ENCODE assay signal across 8 cellular contexts in the genomic region with DNA sequence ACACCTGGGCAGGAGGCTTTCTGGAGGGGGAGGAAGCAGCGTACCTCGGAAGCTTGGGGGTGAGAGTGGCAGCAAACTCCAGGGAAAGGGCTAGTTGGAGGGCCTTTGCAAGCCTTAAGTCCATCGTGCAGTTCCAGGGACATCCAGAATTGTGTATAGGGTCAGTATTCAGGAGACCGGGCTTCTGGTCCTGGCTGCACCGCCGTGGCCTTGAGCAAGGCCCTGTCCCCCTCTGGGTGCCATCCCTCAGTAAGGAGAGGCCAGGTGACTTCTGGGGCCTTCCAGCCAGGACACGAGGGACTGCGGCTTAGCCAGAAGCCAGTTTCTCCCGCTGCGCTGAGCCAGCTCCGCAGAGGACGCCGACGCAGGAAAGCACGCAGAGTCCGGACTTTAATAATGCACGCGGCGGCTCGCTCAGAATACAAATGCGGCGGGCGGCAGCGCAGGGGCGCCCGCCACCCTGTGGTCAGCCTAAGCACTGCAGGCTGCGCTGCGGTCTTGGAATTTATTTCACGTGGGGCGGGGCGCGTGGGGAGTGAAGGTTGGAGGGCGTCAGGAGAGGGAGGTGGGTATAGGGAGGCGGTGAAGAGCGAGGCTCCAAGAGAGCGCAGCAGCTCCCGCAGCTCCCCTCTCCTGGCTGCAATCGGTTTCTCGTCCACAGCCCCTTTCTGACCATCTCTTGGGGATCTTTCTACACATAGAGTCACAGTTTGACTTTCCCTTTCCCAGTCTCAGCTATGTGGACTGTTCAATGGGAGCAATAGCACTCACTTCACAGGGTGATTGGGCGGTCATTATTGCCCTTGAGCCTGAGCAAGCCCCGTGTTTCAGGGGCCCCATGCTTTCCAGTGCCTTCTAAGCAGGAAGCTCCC.
A peak's percentile ranks its signal among the peaks of the same experiment; 100 is the strongest.
DNase-seq lines count a peak whose midpoint lies in the region; ATAC-seq, FAIRE-seq and TF ChIP-seq lines count a peak whose summit lies in the region.

No MANE protein-coding gene starts in this region.

- TF ChIP-seq RAD21 in H1 (IDR thresholded peaks at IDR 0.05 in 1 of 2, conservative IDR thresholded peaks at IDR 0.05 in 1 of 2; ENCODE audit: low read depth in 2 of 2, low read length in 2 of 2), result peak; percentile 72 to 85

- H4K5ac ChIP-seq in H1 (ENCODE audit: insufficient read length, low read depth, low read length), result no peak overlapping the region

- H3K9me3 Mint-ChIP-seq in activated CD4-positive, alpha-beta memory T cell treated with anti-CD3 and anti-CD28 coated beads for 36 hours, result no peaks in the 10 kb centered on the region
- H3K9me3 Mint-ChIP-seq in mesothelial cell of epicardium, result peaks cover 17% of the 10 kb centered on the region

- ATAC-seq in GM18870 (IDR thresholded peaks at IDR 0.05; ENCODE audit: unreplicated experiment) (peak; percentile 66), HG03108 (IDR thresholded peaks at IDR 0.05; ENCODE audit: unreplicated experiment) (peak; percentile 67)

- no peak for FAIRE-seq in H1 (lab: Jason Lieb, UNC)

- no peak overlapping the region for H2BK5ac ChIP-seq in H1 (ENCODE audit: low read depth, low read length)

- peak; percentile 68 to 73 (median 69) for TF ChIP-seq CTCF in H1 (IDR thresholded peaks at IDR 0.05; ENCODE audit: control extremely low read depth in 1 of 3, insufficient read depth in 1 of 3, low read depth in 1 of 3, low read length in 3 of 3)
- TF ChIP-seq CTCF in mesothelial cell of epicardium (IDR thresholded peaks at IDR 0.05; ENCODE audit: unreplicated experiment), result peak; percentile 87

- no peak overlapping the region for H2BK12ac ChIP-seq in H1 (ENCODE audit: low read depth, low read length)

- DNase-seq in Ammon's horn (ENCODE audit: low spot score) (peak; percentile 57), NCI-H460 (ENCODE audit: extremely low read depth, low read depth) (peak; percentile 43), H1 (ENCODE audit: low read depth in 1 of 2, low spot score in 2 of 2) (peak; percentile 15 to 81), mesothelial cell of epicardium (ENCODE audit: low spot score in 2 of 2, unreplicated experiment in 2 of 2) (peak; percentile 37 to 81)
- DNase-seq in activated CD4-positive, alpha-beta memory T cell treated with anti-CD3 and anti-CD28 coated beads for 36 hours, result peak; percentile 68
- DNase-seq in stimulated activated CD8-positive, alpha-beta memory T cell treated with anti-CD3 and anti-CD28 coated beads, Interleukin-4, amount 100 ng/mL, for 1 hour (ENCODE audit: low read depth in 2 of 2, low spot score in 1 of 2), result peak; percentile 15 to 20

- no peak overlapping the region for H2BK15ac ChIP-seq in H1 (ENCODE audit: low read length)

- H2AFZ ChIP-seq in H1 (ENCODE audit: low read length), result peak overlapping the region; percentile 94

- peak overlapping the region; percentile 58 to 65 for H3K4me2 ChIP-seq in H1 (ENCODE audit: insufficient read depth in 1 of 2, low read depth in 2 of 2, low read length in 2 of 2)

- H3K27me3 Mint-ChIP-seq in activated CD4-positive, alpha-beta memory T cell treated with anti-CD3 and anti-CD28 coated beads for 36 hours, result peaks cover 10% of the 10 kb centered on the region
- H3K27me3 Mint-ChIP-seq in mesothelial cell of epicardium (ENCODE audit: low read depth), result peaks cover 14% of the 10 kb centered on the region

- no peaks in the 10 kb centered on the region for H3K79me2 ChIP-seq in H1 (ENCODE audit: control insufficient read depth in 1 of 2, insufficient read depth in 2 of 2, low read length in 2 of 2)

- H3K27me3 ChIP-seq in H1 (replicated peaks in 1 of 4; ENCODE audit: control insufficient read depth in 3 of 4, extremely low read depth in 1 of 4, insufficient read depth in 3 of 4, low read length in 3 of 4), result peaks cover 0 to 9% (median 3%) of the 10 kb centered on the region in 4 experiments; a peak in 3 of 7 replicates

- H3K9me3 ChIP-seq in H1 (ENCODE audit: insufficient read depth in 2 of 2, low read depth in 1 of 2, low read length in 1 of 2), result no peaks in the 10 kb centered on the region

- H3K23ac ChIP-seq in H1 (ENCODE audit: insufficient read length), result no peak overlapping the region

- H3K56ac ChIP-seq in H1 (replicated peaks; ENCODE audit: insufficient read length, low read depth, low read length), result no peak overlapping the region

- H3K18ac ChIP-seq in H1 (ENCODE audit: extremely low read depth, low read length), result no peak overlapping the region; the same call in 1 of the 2 replicates

- intact Hi-C loops in activated CD4-positive, alpha-beta memory T cell treated with anti-CD3 and anti-CD28 coated beads for 36 hours (cut with micrococcal nuclease), result loop anchor here (1.0 to 10.0 kb wide), 2 partner anchors 98 to 310 kb away; partner anchors contain the start of gene HMGB3

- peak overlapping the region; percentile 62; the same call in 1 of the 2 replicates for H4K8ac ChIP-seq in H1 (ENCODE audit: extremely low read depth, insufficient read depth, low read length)

- 6% methylated on average over 16 of the region's 41 CpGs; no CpG with 5 or more reads in 1 of the 2 experiments for WGBS in H1 (ENCODE audit: extremely low coverage in 1 of 2, insufficient coverage in 1 of 2, insufficient read length in 1 of 2, insufficient replicate concordance in 2 of 2, low coverage in 1 of 2, low lambda C conversion rate in 2 of 2, missing lambda C conversion rate in 1 of 2), 2 experiments

- H2BK120ac ChIP-seq in H1 (replicated peaks; ENCODE audit: low read depth, low read length), result no peak overlapping the region

- H4K20me1 ChIP-seq in H1 (replicated peaks in 1 of 2; ENCODE audit: control insufficient read depth in 1 of 2, insufficient read depth in 2 of 2, low read length in 2 of 2), result no peaks in the 10 kb centered on the region

- no peak overlapping the region for H3K9ac ChIP-seq in H1 (replicated peaks in 1 of 4; ENCODE audit: extremely low read depth in 1 of 4, low read depth in 3 of 4, low read length in 3 of 4)

- no peaks in the 10 kb centered on the region for H3K36me3 ChIP-seq in H1 (ENCODE audit: control insufficient read depth in 2 of 4, insufficient read depth in 4 of 4, low read length in 3 of 4)

- H3K4me3 Mint-ChIP-seq in activated CD4-positive, alpha-beta memory T cell treated with anti-CD3 and anti-CD28 coated beads for 36 hours, result no peak overlapping the region
- H3K4me3 Mint-ChIP-seq in mesothelial cell of epicardium, result peak overlapping the region; percentile 33

- TF ChIP-seq POLR2A in H1 (IDR thresholded peaks at IDR 0.05; ENCODE audit: control extremely low read depth in 1 of 2, low read depth in 2 of 2, low read length in 2 of 2), result no peak

- no peaks in the 10 kb centered on the region for H3K79me1 ChIP-seq in H1 (ENCODE audit: low read depth, low read length)

- no peak overlapping the region for H3K14ac ChIP-seq in H1 (ENCODE audit: insufficient read length)

- POLR2A ChIA-PET in activated CD4-positive, alpha-beta memory T cell treated with anti-CD3 and anti-CD28 coated beads for 36 hours (lab: Charles Lee), result interaction anchor here (1.9 kb wide), 1 partner anchor 310 kb away, joined by 6 read pairs; no protein-coding TSS in a partner anchor
- POLR2A ChIA-PET in H1 (lab: Charles Lee; ENCODE audit: partially characterized antibody), result interaction anchor here (2.0 kb wide), 1 partner anchor 98 kb away, joined by 7 read pairs; no protein-coding TSS in a partner anchor

- no peak for TF ChIP-seq EP300 in H1 (IDR thresholded peaks at IDR 0.05; ENCODE audit: borderline replicate concordance in 1 of 2, low read depth in 2 of 2, low read length in 2 of 2)

- no peak overlapping the region for H4K91ac ChIP-seq in H1 (replicated peaks; ENCODE audit: insufficient read length, low read length)

- no peak overlapping the region for H2AK5ac ChIP-seq in H1 (ENCODE audit: low read depth, low read length)

- H3K4me1 Mint-ChIP-seq in activated CD4-positive, alpha-beta memory T cell treated with anti-CD3 and anti-CD28 coated beads for 36 hours (ENCODE audit: low read depth), result peaks cover 2% of the 10 kb centered on the region
- H3K4me1 Mint-ChIP-seq in mesothelial cell of epicardium, result peaks cover 12% of the 10 kb centered on the region

- peaks cover 2% of the 10 kb centered on the region; the same call in 1 of the 2 replicates for H3K23me2 ChIP-seq in H1 (ENCODE audit: low read depth, low read length)

- CTCF ChIA-PET in activated CD4-positive, alpha-beta memory T cell treated with anti-CD3 and anti-CD28 coated beads for 36 hours (lab: Charles Lee), result interaction anchor here (0.8 to 6.9 kb wide), 9 partner anchors 19 to 314 kb away, joined by 3 to 120 read pairs (median 4); no protein-coding TSS in a partner anchor
- CTCF ChIA-PET in H1 (lab: Charles Lee; ENCODE audit: partially characterized antibody), result interaction anchor here (0.6 to 4.1 kb wide), 22 partner anchors 8 to 374 kb away, joined by 3 to 40 read pairs (median 3); no protein-coding TSS in a partner anchor

- H3K4ac ChIP-seq in H1 (replicated peaks; ENCODE audit: insufficient read length, low read depth, low read length), result no peak overlapping the region

- no peak overlapping the region for H2BK20ac ChIP-seq in H1 (ENCODE audit: low read length)

- H3K27ac ChIP-seq in H1 (ENCODE audit: low read depth, low read length), result no peak overlapping the region

- H3K27ac Mint-ChIP-seq in activated CD4-positive, alpha-beta memory T cell treated with anti-CD3 and anti-CD28 coated beads for 36 hours, result no peak overlapping the region
- H3K27ac Mint-ChIP-seq in mesothelial cell of epicardium, result no peak overlapping the region

- peaks cover 0 to 5% (median 0%) of the 10 kb centered on the region in 4 experiments; a peak in 1 of 7 replicates for H3K4me1 ChIP-seq in H1 (replicated peaks in 1 of 4; ENCODE audit: control insufficient read depth in 3 of 4, insufficient read depth in 4 of 4, low read length in 3 of 4)

- H3K36me3 Mint-ChIP-seq in activated CD4-positive, alpha-beta memory T cell treated with anti-CD3 and anti-CD28 coated beads for 36 hours, result no peaks in the 10 kb centered on the region
- H3K36me3 Mint-ChIP-seq in mesothelial cell of epicardium, result no peaks in the 10 kb centered on the region

- peak overlapping the region in 3 of 4 experiments; percentile 10 to 52 (median 14); a peak in 6 of 8 replicates for H3K4me3 ChIP-seq in H1 (ENCODE audit: extremely low read depth in 1 of 4, insufficient read depth in 2 of 4, low read depth in 3 of 4, low read length in 4 of 4)

TF ChIP-seq in H1, 55 proteins besides CTCF, POLR2A, EP300 and RAD21 (continues in another document):
- TF ChIP-seq TAF1 (IDR thresholded peaks at IDR 0.05; ENCODE audit: low read depth, low read length) (0 out of 2 replicates have a peak, but pooled peaks have one; percentile 18), ATF2 (IDR thresholded peaks at IDR 0.05; ENCODE audit: low read length) (no peak)

Comparison
In these comparisons a context has a peak if more than half of its experiments do, and no peak if none do; other contexts are left out.
1. DNase-seq: peak in every context shown above with its lines; median percentile 68 in activated CD4-positive, alpha-beta memory T cell treated with anti-CD3 and anti-CD28 coated beads for 36 hours; 59 in mesothelial cell of epicardium; 57 in Ammon's horn; 48 in H1; 43 in NCI-H460; 18 in stimulated activated CD8-positive, alpha-beta memory T cell treated with anti-CD3 and anti-CD28 coated beads, Interleukin-4, amount 100 ng/mL, for 1 hour.